ENCODE assay signal across 1 cellular context in genomic region chrX:46758956-46759644, GRCh38.
A peak's percentile ranks its signal among the peaks of the same experiment; 100 is the strongest.
TF ChIP-seq lines count a peak whose summit lies in the region.

SLC9A7 (minus strand) TSS chrX:46759118; CDS start chrX:46759029, 89 bp downstream.

TF ChIP-seq in HepG2, 621 proteins besides CTCF, POLR2A, EP300 and RAD21 (continued from another document and continues in another):
- no peak for TF ChIP-seq HMGXB3 (CRISPR knock-in tag; IDR thresholded peaks at IDR 0.05; ENCODE audit: borderline replicate concordance)
- TF ChIP-seq ZNF746 (CRISPR knock-in tag; IDR thresholded peaks at IDR 0.05) = no peak
- TF ChIP-seq YEATS4 (CRISPR knock-in tag; IDR thresholded peaks at IDR 0.05; ENCODE audit: borderline replicate concordance) = peak; percentile 51; the same call in 1 of the 2 replicates
- no peak for TF ChIP-seq ZNF773 (CRISPR knock-in tag; IDR thresholded peaks at IDR 0.05; ENCODE audit: borderline replicate concordance)
- no peak for TF ChIP-seq FOXM1 (CRISPR knock-in tag; IDR thresholded peaks at IDR 0.05)
- TF ChIP-seq TAF15 (IDR thresholded peaks at IDR 0.05; ENCODE audit: low read depth, low read length, poor library complexity, severe bottlenecking) = no peak
- TF ChIP-seq MBD4 (IDR thresholded peaks at IDR 0.05; ENCODE audit: borderline replicate concordance, low read length) = no peak
- no peak for TF ChIP-seq ZNF484 (CRISPR knock-in tag; IDR thresholded peaks at IDR 0.05; ENCODE audit: borderline replicate concordance, low read depth)
- TF ChIP-seq ZMYM2 (CRISPR knock-in tag; IDR thresholded peaks at IDR 0.05) = no peak
- TF ChIP-seq KLF6 (CRISPR knock-in tag; IDR thresholded peaks at IDR 0.05) = no peak
- no peak for TF ChIP-seq ZNF337 (CRISPR knock-in tag; IDR thresholded peaks at IDR 0.05; ENCODE audit: borderline replicate concordance, low read depth)
- no peak for TF ChIP-seq MXD1 (CRISPR knock-in tag; IDR thresholded peaks at IDR 0.05)
- TF ChIP-seq FOXP1 (IDR thresholded peaks at IDR 0.05) = no peak
- TF ChIP-seq FOXP1 (CRISPR knock-in tag; IDR thresholded peaks at IDR 0.05) = no peak
- 0 out of 2 replicates have a peak, but pooled peaks have one; percentile 16 for TF ChIP-seq HINFP (CRISPR knock-in tag; IDR thresholded peaks at IDR 0.05; ENCODE audit: low read depth)
- TF ChIP-seq LRRFIP1 (CRISPR knock-in tag; conservative IDR thresholded peaks at IDR 0.05) = no peak
- no peak for TF ChIP-seq NCOA1 (CRISPR knock-in tag; IDR thresholded peaks at IDR 0.05)
- TF ChIP-seq BRD4 (CRISPR knock-in tag; IDR thresholded peaks at IDR 0.05) = no peak
- no peak for TF ChIP-seq GABPA (IDR thresholded peaks at IDR 0.05; ENCODE audit: low read depth, low read length)
- no peak for TF ChIP-seq GABPA (CRISPR knock-in tag; IDR thresholded peaks at IDR 0.05; ENCODE audit: low read depth)
- 0 out of 2 replicates have a peak, but pooled peaks have one; percentile 16 for TF ChIP-seq TFE3 (CRISPR knock-in tag; IDR thresholded peaks at IDR 0.05)
- TF ChIP-seq ZNF263 (CRISPR knock-in tag; IDR thresholded peaks at IDR 0.05) = no peak
- TF ChIP-seq PHF20 (CRISPR knock-in tag; IDR thresholded peaks at IDR 0.05) = no peak
- no peak for TF ChIP-seq HNRNPUL1 (IDR thresholded peaks at IDR 0.05; ENCODE audit: low read depth, low read length)
- peak; percentile 90 for TF ChIP-seq ZNF777 (CRISPR knock-in tag; IDR thresholded peaks at IDR 0.05)
- peak; percentile 50 for TF ChIP-seq PHF8 (CRISPR knock-in tag; IDR thresholded peaks at IDR 0.05)
- TF ChIP-seq STAG1 (CRISPR knock-in tag; IDR thresholded peaks at IDR 0.05) = peak; percentile 87
- TF ChIP-seq ZNF33A (CRISPR knock-in tag; IDR thresholded peaks at IDR 0.05; ENCODE audit: borderline replicate concordance) = no peak
- no peak for TF ChIP-seq ZNF383 (CRISPR knock-in tag; IDR thresholded peaks at IDR 0.05; ENCODE audit: borderline replicate concordance)
- TF ChIP-seq TBL1XR1 (IDR thresholded peaks at IDR 0.05; ENCODE audit: borderline replicate concordance, low read length, partially characterized antibody) = no peak
- no peak for TF ChIP-seq ZNF496 (CRISPR knock-in tag; IDR thresholded peaks at IDR 0.05; ENCODE audit: insufficient replicate concordance)
- TF ChIP-seq SRSF9 (IDR thresholded peaks at IDR 0.05; ENCODE audit: borderline replicate concordance, insufficient read depth, low read depth, low read length, poor library complexity, severe bottlenecking) = no peak
- no peak for TF ChIP-seq HNF4G (IDR thresholded peaks at IDR 0.05; ENCODE audit: borderline replicate concordance, low read depth, low read length)
- no peak for TF ChIP-seq HNF4G (CRISPR knock-in tag; IDR thresholded peaks at IDR 0.05; ENCODE audit: borderline replicate concordance, low read depth)
- TF ChIP-seq ARID4A (CRISPR knock-in tag; IDR thresholded peaks at IDR 0.05; ENCODE audit: borderline replicate concordance) = no peak
- no peak for TF ChIP-seq ZSCAN12 (CRISPR knock-in tag; IDR thresholded peaks at IDR 0.05)
- TF ChIP-seq ZBTB25 (CRISPR knock-in tag; IDR thresholded peaks at IDR 0.05) = no peak
- 0 out of 2 replicates have a peak, but pooled peaks have one; percentile 23 for TF ChIP-seq GATAD1 (CRISPR knock-in tag; IDR thresholded peaks at IDR 0.05)
- no peak for TF ChIP-seq REL (CRISPR knock-in tag; conservative IDR thresholded peaks at IDR 0.05)
- no peak for TF ChIP-seq SP5 (CRISPR knock-in tag; IDR thresholded peaks at IDR 0.05; ENCODE audit: borderline replicate concordance, low read depth)
- TF ChIP-seq NR2F1 (CRISPR knock-in tag; IDR thresholded peaks at IDR 0.05) = no peak
- no peak for TF ChIP-seq REPIN1 (CRISPR knock-in tag; IDR thresholded peaks at IDR 0.05; ENCODE audit: borderline replicate concordance, low read depth)
- TF ChIP-seq MYNN (CRISPR knock-in tag; IDR thresholded peaks at IDR 0.05; ENCODE audit: low read depth) = no peak
- no peak for TF ChIP-seq PHB2 (IDR thresholded peaks at IDR 0.05; ENCODE audit: partially characterized antibody)
- TF ChIP-seq ZNF670 (CRISPR knock-in tag; IDR thresholded peaks at IDR 0.05; ENCODE audit: borderline replicate concordance) = no peak
- TF ChIP-seq ZNF253 (CRISPR knock-in tag; IDR thresholded peaks at IDR 0.05; ENCODE audit: borderline replicate concordance) = no peak
- TF ChIP-seq ZNF788 (CRISPR knock-in tag; IDR thresholded peaks at IDR 0.05; ENCODE audit: borderline replicate concordance) = no peak
- no peak for TF ChIP-seq ATAD3A (CRISPR knock-in tag; IDR thresholded peaks at IDR 0.05)
- no peak for TF ChIP-seq ZNF891 (CRISPR knock-in tag; IDR thresholded peaks at IDR 0.05)
- no peak for TF ChIP-seq NFE2L1 (CRISPR knock-in tag; IDR thresholded peaks at IDR 0.05; ENCODE audit: borderline replicate concordance)
- TF ChIP-seq JUND (CRISPR knock-in tag; IDR thresholded peaks at IDR 0.05) = no peak
- peak; percentile 38; the same call in 1 of the 2 replicates for TF ChIP-seq GABPB1 (CRISPR knock-in tag; IDR thresholded peaks at IDR 0.05)
- peak; percentile 37 for TF ChIP-seq ASH2L (IDR thresholded peaks at IDR 0.05; ENCODE audit: insufficient read length, low read depth, low read length)
- TF ChIP-seq ZFX (CRISPR knock-in tag; IDR thresholded peaks at IDR 0.05; ENCODE audit: low read depth) = peak; percentile 48; the same call in 1 of the 2 replicates
